Comparison of ENCODE assay signal across 8 cellular contexts in the genomic region with DNA sequence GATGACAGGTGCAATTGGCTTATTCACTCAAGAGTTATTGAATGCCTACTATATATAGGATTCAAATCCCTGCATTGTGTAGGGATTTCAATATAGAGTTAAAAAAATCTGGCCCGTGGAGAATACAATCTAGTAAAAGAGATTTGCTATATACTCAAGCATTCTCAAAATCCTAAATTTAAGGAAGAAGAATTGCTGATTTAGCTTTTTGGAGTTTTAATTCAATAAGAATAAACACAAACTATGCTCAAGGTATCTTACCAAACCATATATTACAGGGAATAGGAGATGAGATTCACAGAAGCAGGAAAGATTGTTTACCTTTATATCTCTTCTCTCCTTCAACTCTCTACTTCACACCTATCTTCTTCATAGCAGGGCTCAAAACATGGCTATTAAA.
"Had no signal": no experiment of that assay in that cellular context is flagged by ENCODE, and none has a peak within 500 bp of the region (broad histone marks: within the 10 kb centered on the region; RNA-seq: fewer than 3 reads in every experiment).

No MANE protein-coding gene starts in this region.

- H3K4me1 ChIP-seq: HAP-1 had no signal

- H2AFZ ChIP-seq: GM23248 had no signal

- H3K27ac ChIP-seq: GM23248, HL-60 had no signal

- H3K9ac ChIP-seq: GM23248 had no signal

- ATAC-seq: HCT116 had no signal

- H3K36me3 ChIP-seq: HAP-1 had no signal

- H3K4me3 ChIP-seq: GM23248, HAP-1 had no signal

- DNase-seq: GM23248, GOT3, H7, HFFc6, KG1 had no signal

- H3K9me3 ChIP-seq: HAP-1 had no signal
